In the genomic region with DNA sequence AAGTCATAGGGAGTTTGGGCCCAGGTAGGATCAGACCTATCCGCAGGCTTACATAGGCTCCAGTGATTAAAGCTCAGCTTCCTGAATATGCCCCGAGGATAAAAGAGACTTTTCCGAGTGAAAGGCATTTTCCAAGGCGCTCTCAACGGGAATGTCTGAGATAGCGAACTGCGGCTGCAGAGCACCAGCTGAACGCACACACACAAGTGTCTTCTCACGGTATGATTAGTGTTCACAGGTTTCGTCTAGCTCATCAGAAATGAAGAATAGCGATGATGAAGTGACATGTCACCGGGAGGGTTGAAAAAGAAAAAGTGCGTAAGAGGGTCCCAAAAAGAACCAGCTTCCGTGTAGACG, we compare ENCODE assay signal across 7 cellular contexts. TPM values are rescaled to one million over a fixed set of nuclear protein-coding genes. Genes with fewer than 3 reads are reported as not detected.
A peak's percentile ranks its signal among the peaks of the same experiment; 100 is the strongest.
DNase-seq lines count a peak whose midpoint lies in the region; ATAC-seq and TF ChIP-seq lines count a peak whose summit lies in the region.

No MANE protein-coding gene starts in this region.

- H3K9me2 ChIP-seq in SK-N-SH, result no peaks in the 10 kb centered on the region

- no peak for TF ChIP-seq EP300 in SK-N-SH (IDR thresholded peaks at IDR 0.05; ENCODE audit: borderline replicate concordance in 1 of 2, low read depth in 1 of 2, low read length in 1 of 2)

- H3K36me3 ChIP-seq in SK-N-SH (replicated peaks in 1 of 2; ENCODE audit: control insufficient read depth in 1 of 2, insufficient read depth in 2 of 2, low read length in 1 of 2), result no peaks in the 10 kb centered on the region
- no peaks in the 10 kb centered on the region for H3K36me3 ChIP-seq in psoas muscle (ENCODE audit: insufficient read depth in 1 of 2, low read depth in 1 of 2)

- H3K4me3 ChIP-seq in SK-N-SH (ENCODE audit: low read depth in 2 of 2, low read length in 1 of 2) (peak overlapping the region; percentile 82 to 95), foreskin fibroblast (ENCODE audit: low read depth in 1 of 2, low read length in 2 of 2) (peak overlapping the region; percentile 67 to 87), psoas muscle (peak overlapping the region; percentile 73)

- H3K4me1 ChIP-seq in SK-N-SH (ENCODE audit: control insufficient read depth in 1 of 2, insufficient read depth in 2 of 2, low read depth in 1 of 2, low read length in 1 of 2) (peaks cover 0 to 14% of the 10 kb centered on the region in 2 experiments; a peak in 2 of 4 replicates), psoas muscle (peaks cover 8% of the 10 kb centered on the region)

- H3K4me2 ChIP-seq in SK-N-SH, result peak overlapping the region; percentile 96

- peak overlapping the region; percentile 92; the same call in 1 of the 2 replicates for H2AFZ ChIP-seq in SK-N-SH (ENCODE audit: low read depth)

- H3K9me3 ChIP-seq in SK-N-SH, result no peaks in the 10 kb centered on the region
- no peaks in the 10 kb centered on the region for H3K9me3 ChIP-seq in psoas muscle

- no peaks in the 10 kb centered on the region for H4K20me1 ChIP-seq in SK-N-SH (ENCODE audit: insufficient read depth)

- H3K27me3 ChIP-seq in SK-N-SH (ENCODE audit: insufficient read depth), result no peaks in the 10 kb centered on the region
- H3K27me3 ChIP-seq in psoas muscle (ENCODE audit: insufficient read depth in 3 of 3, low read length in 2 of 3), result peaks cover 0 to 59% (median 0%) of the 10 kb centered on the region in 3 donors

- DNase-seq in SK-N-SH, result no peak
- DNase-seq in foreskin fibroblast, result no peak
- no peak for DNase-seq in psoas muscle
- DNase-seq in NCI-H187 (lab: John Stamatoyannopoulos, UW), result no peak
- no peak for DNase-seq in NCI-H1436 treated with DMSO at 0.1 percent for 48 hours (lab: John Stamatoyannopoulos, UW)

- H3K27ac ChIP-seq in SK-N-SH (ENCODE audit: low read depth in 2 of 2, low read length in 1 of 2) (no peak overlapping the region), psoas muscle (no peak overlapping the region)

- peak overlapping the region; percentile 83 for H3K9ac ChIP-seq in SK-N-SH

- H3K79me2 ChIP-seq in SK-N-SH (ENCODE audit: insufficient read depth), result no peaks in the 10 kb centered on the region

- ATAC-seq in GM18907 (IDR thresholded peaks at IDR 0.05; ENCODE audit: unreplicated experiment), result peak; percentile 35
- ATAC-seq in HG02763 (IDR thresholded peaks at IDR 0.05; ENCODE audit: unreplicated experiment), result peak; percentile 17
- peak in 3 of 4 donors; percentile 8 to 29 (median 20) for ATAC-seq in psoas muscle

- CTCF ChIA-PET in SK-N-SH (lab: Yijun Ruan, JAX), result interaction anchor here (0.6 to 6.6 kb wide), 50 partner anchors 8 to 442 kb away, joined by 3 to 151 read pairs (median 5); no protein-coding TSS in a partner anchor

- no peak for TF ChIP-seq RAD21 in SK-N-SH (IDR thresholded peaks at IDR 0.05; ENCODE audit: low read length)

- POLR2A ChIA-PET in SK-N-SH (lab: Yijun Ruan, JAX), result interaction anchor here (0.7 to 2.1 kb wide), 4 partner anchors 8 to 212 kb away, joined by 3 to 12 read pairs (median 5); no protein-coding TSS in a partner anchor

- WGBS in SK-N-SH (ENCODE audit: low lambda C conversion rate), result 8% methylated on average over 15 of the region's 15 CpGs
- 6% methylated on average over 15 of the region's 15 CpGs for WGBS in psoas muscle, 3 donors

- intact Hi-C loops in psoas muscle (cut with DNase I), result loop anchor here (5.0 to 10.0 kb wide), 3 partner anchors 214 to 656 kb away; partner anchors contain the start of gene SLC17A2 (in 1 of the 2)

- no peaks in the 10 kb centered on the region for H3F3A ChIP-seq in SK-N-SH (replicated peaks; ENCODE audit: insufficient read depth)

- no peak for TF ChIP-seq CTCF in SK-N-SH (IDR thresholded peaks at IDR 0.05)
- no peak for TF ChIP-seq CTCF in foreskin fibroblast (IDR thresholded peaks at IDR 0.05; ENCODE audit: low read depth, low read length)
- TF ChIP-seq CTCF in psoas muscle (IDR thresholded peaks at IDR 0.05), result no peak

TF ChIP-seq in SK-N-SH, 30 proteins besides CTCF, POLR2A, EP300 and RAD21:
- TF ChIP-seq POLR2AphosphoS5 (IDR thresholded peaks at IDR 0.05; ENCODE audit: low read depth, low read length), result no peak
- TF ChIP-seq MEF2A (IDR thresholded peaks at IDR 0.05; ENCODE audit: borderline replicate concordance, low read depth), result no peak
- TF ChIP-seq SMC3 (IDR thresholded peaks at IDR 0.05; ENCODE audit: low read depth, low read length), result no peak
- no peak for TF ChIP-seq RXRA (IDR thresholded peaks at IDR 0.05; ENCODE audit: borderline replicate concordance, low read depth)
- no peak for TF ChIP-seq FOXJ3 (CRISPR knock-in tag; IDR thresholded peaks at IDR 0.05)
- TF ChIP-seq NRF1 (IDR thresholded peaks at IDR 0.05; ENCODE audit: low read depth, low read length), result no peak
- TF ChIP-seq FOXM1 (IDR thresholded peaks at IDR 0.05; ENCODE audit: low read depth), result no peak

RNA-seq across cellular contexts. Expression of gene CARMIL1, which starts 0.6 kb away (rescaled TPM):
- polyA plus RNA-seq in SK-N-SH (2012; rRNA removed) (1.7 TPM in 2 replicates), psoas muscle (under 1 TPM; 0.11 to 0.83 (median 0.44) TPM)
- 2.2 TPM in 2 replicates for polyA plus RNA-seq in SK-N-SH (2012; cell fraction: cytosol; rRNA removed)
- 2.1 and 2.8 TPM in 2 replicates for polyA plus RNA-seq in SK-N-SH (2012; cell fraction: nucleus; rRNA removed)
- 1 to 10 TPM in 1 of 4 donors, under 1 TPM in 3; 0.34 to 1.0 (median 0.81) TPM for total RNA-seq in psoas muscle
